Comparison of ENCODE assay signal across 1 cellular context in the genomic region with DNA sequence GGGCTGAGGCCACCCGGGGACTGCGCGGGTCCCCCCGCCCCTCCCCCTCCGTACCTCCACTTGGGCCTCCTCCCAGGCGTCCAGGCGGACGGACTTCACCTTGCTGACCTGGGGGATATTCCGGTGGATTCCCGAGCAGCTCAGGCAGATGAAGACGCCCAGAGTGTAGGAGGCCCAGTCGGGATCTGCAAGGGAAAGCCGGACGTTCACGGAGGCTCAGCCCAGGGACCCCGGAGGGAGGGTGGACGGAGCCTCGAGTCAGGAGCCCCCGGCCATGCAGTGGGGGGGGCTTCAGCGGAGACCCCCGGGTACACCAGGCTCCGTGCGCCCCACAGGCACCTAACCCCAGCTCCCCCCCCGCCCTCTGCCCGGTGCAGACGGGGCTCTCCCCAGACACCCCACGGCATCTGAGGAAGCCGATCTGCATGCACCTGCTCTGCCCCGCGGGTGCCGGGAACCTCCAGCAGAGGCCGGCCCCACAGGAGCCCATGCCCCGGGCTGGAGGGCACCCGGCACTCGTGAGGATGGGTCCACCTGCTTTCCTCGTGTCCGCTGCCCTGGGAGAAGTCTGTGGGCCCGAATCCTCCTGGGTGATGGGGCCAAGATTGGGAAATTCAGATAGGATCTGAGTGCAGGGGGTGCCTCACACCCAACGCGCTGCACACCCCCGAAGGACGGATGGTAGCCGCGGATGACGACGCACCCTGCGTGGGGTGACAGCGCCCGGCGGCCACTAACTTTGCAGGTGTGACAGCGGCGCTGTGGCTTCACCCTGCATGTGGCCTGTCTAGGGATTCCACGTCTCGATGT.
TF ChIP-seq lines count a peak whose summit lies in the region.

No MANE protein-coding gene starts in this region.

TF ChIP-seq in GM12878, 131 proteins besides CTCF, POLR2A, EP300 and RAD21:
- TF ChIP-seq, protein P1, sequence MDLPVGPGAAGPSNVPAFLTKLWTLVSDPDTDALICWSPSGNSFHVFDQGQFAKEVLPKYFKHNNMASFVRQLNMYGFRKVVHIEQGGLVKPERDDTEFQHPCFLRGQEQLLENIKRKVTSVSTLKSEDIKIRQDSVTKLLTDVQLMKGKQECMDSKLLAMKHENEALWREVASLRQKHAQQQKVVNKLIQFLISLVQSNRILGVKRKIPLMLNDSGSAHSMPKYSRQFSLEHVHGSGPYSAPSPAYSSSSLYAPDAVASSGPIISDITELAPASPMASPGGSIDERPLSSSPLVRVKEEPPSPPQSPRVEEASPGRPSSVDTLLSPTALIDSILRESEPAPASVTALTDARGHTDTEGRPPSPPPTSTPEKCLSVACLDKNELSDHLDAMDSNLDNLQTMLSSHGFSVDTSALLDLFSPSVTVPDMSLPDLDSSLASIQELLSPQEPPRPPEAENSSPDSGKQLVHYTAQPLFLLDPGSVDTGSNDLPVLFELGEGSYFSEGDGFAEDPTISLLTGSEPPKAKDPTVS (IDR thresholded peaks at IDR 0.05; ENCODE audit: low read depth, low read length): no peak
- TF ChIP-seq GABPA (IDR thresholded peaks at IDR 0.05; ENCODE audit: low read depth): no peak
- no peak for TF ChIP-seq RUNX3 (IDR thresholded peaks at IDR 0.05; ENCODE audit: low read length)
- TF ChIP-seq SMC3 (IDR thresholded peaks at IDR 0.05; ENCODE audit: borderline replicate concordance, low read length): no peak
- TF ChIP-seq, protein P2, sequence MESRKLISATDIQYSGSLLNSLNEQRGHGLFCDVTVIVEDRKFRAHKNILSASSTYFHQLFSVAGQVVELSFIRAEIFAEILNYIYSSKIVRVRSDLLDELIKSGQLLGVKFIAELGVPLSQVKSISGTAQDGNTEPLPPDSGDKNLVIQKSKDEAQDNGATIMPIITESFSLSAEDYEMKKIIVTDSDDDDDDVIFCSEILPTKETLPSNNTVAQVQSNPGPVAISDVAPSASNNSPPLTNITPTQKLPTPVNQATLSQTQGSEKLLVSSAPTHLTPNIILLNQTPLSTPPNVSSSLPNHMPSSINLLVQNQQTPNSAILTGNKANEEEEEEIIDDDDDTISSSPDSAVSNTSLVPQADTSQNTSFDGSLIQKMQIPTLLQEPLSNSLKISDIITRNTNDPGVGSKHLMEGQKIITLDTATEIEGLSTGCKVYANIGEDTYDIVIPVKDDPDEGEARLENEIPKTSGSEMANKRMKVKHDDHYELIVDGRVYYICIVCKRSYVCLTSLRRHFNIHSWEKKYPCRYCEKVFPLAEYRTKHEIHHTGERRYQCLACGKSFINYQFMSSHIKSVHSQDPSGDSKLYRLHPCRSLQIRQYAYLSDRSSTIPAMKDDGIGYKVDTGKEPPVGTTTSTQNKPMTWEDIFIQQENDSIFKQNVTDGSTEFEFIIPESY (IDR thresholded peaks at IDR 0.05): peak; percentile 17; the same call in 1 of the 2 replicates
- TF ChIP-seq SUZ12 (IDR thresholded peaks at IDR 0.05; ENCODE audit: unreplicated experiment): no peak
TF ChIP-seq in GM12878: peak in this region for 1.
